ENCODE assay signal across 1 cellular context in genomic region chr10:97195654-97196212, GRCh38.
TF ChIP-seq lines count a peak whose summit lies in the region.

No MANE protein-coding gene starts in this region.

TF ChIP-seq in GM12878, 131 proteins besides CTCF, POLR2A, EP300 and RAD21 (continued from another document):
- no peak for TF ChIP-seq POLR2AphosphoS5 (IDR thresholded peaks at IDR 0.05; ENCODE audit: low read length)
TF ChIP-seq in GM12878: peak in this region for 0.
